Comparison of ENCODE assay signal across 10 cellular contexts in the genomic region with DNA sequence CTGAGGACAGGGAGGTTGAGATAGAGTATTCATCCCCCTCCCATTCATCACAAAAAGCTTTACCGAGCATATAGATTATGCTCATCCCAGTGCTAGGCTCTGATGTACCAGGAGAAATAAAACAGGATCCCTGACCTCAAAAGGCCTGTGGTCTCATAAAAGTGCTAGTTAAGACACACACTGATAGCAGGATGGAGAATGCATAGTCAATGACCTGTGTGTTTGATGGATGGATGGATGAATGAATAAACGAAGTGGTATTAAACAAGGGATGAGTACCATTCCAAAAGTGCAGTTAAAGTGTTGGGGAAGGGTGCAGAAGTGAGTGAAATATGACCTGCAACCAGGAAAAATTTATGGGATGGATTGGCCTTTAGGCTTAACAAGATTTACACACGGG.
"Had no signal": no experiment of that assay in that cellular context is flagged by ENCODE, and none has a peak within 500 bp of the region (broad histone marks: within the 10 kb centered on the region; RNA-seq: fewer than 3 reads in every experiment).

No MANE protein-coding gene starts in this region.

- ATAC-seq: GM23338, HepG2, K562 had no signal

- H3K4me2 ChIP-seq: GM23338 had no signal

- H3K27ac ChIP-seq: HL-60 had no signal

- DNase-seq: H9, HCEC 1CT, HFFc6, IMR-90 had no signal

- H3K4me3 ChIP-seq: GM23338, K562 had no signal

- FAIRE-seq: H1, H54, HepG2, K562 had no signal

- H2AFZ ChIP-seq: GM23338 had no signal
